In the genomic region with DNA sequence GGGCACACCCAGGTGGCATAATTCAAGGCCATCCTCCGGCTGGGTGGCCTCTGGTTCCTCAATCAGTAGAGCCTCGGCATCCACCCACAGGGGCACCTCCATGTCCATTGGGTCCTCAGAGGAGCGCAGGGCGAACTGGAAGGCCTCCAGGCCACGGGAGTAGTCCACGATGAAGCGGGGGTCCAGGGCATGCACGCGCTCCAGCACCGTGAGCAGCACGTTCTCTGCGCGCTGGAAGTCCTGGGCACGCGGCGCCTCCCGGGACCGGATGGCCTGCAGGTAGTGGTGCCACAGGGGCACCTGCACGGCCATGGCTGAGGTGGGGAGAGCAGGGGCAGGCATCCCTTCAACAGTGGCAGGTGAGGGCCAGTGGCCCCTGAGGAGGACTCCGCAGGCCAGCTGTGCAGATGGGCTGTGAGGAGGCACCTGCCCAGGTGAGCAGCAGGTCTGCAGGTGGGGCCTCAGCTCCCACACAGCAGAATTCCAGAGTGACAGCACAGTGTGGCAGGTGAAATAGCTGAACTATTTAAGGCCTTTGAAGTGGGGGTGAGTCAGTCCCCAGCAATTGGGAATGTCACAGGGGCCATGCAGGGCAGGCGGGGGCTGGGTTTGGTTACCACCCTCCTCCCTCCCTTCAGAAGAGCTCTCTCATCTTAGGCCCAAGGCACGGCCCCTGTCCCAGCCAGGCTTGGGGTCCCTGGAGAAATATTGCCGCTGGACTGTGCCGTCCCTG, we compare ENCODE assay signal across 19 cellular contexts. TPM values are rescaled to one million over a fixed set of nuclear protein-coding genes. Genes with fewer than 3 reads are reported as not detected.
DNase-seq lines count a peak whose midpoint lies in the region; ATAC-seq and TF ChIP-seq lines count a peak whose summit lies in the region.
"Had no signal": no experiment of that assay in that cellular context is flagged by ENCODE, and none has a peak within 500 bp of the region (broad histone marks: within the 10 kb centered on the region; RNA-seq: fewer than 3 reads in every experiment).

A gene (minus strand): TSS at position 501 of the 733 bp plus-strand sequence. CDS start 159 bp downstream, at position 342.

- H2AFZ ChIP-seq in hepatocyte: no peak within 1 kb of the TSS

- in situ Hi-C loops in HAP-1 (cut with MboI; ENCODE audit: low sequenced_read_pairs): no loop called here

- TF ChIP-seq CTCF in hepatocyte (IDR thresholded peaks at IDR 0.05; ENCODE audit: poor library complexity) (no peak), progenitor cell of endocrine pancreas (IDR thresholded peaks at IDR 0.05; ENCODE audit: unreplicated experiment) (no peak)

- H3K36me3 ChIP-seq in hepatocyte (replicated peaks; ENCODE audit: insufficient read depth, low read depth) (no peaks in the 10 kb centered on the region), HAP-1 (replicated peaks) (no peaks in the 10 kb centered on the region)

- no peak within 1 kb of the TSS for H3K4me3 ChIP-seq in hepatocyte
- H3K4me3 ChIP-seq in HAP-1: no peak within 1 kb of the TSS

- H3K27ac ChIP-seq in hepatocyte: peak within 1 kb of the TSS; percentile 85

- no peaks in the 10 kb centered on the region for H3K9me2 ChIP-seq in hepatocyte (replicated peaks; ENCODE audit: insufficient read depth)

- H3K9me3 Mint-ChIP-seq in progenitor cell of endocrine pancreas (ENCODE audit: low read depth): peaks cover 2% of the 10 kb centered on the region
- H3K9me3 Mint-ChIP-seq in natural killer cell treated with Interleukin-12 subunit alpha and Interleukin-12 subunit beta and Interleukin-15 and Interleukin-18, amount 100 ng/mL, for 72 hours: no peaks in the 10 kb centered on the region
- H3K9me3 Mint-ChIP-seq: activated B cell treated with CpG ODN at 0.5 μM for 24 hours; activated naive CD4-positive, alpha-beta T cell treated with anti-CD3 and anti-CD28 coated beads, Interleukin-2, amount 50 U/mL, for 24 hours; immature natural killer cell had no signal

- peak; percentile 86 for DNase-seq in DMS53 (lab: John Stamatoyannopoulos, UW)
- peak; percentile 11 for DNase-seq in NCI-H69 (lab: John Stamatoyannopoulos, UW)
- DNase-seq in hepatocyte (ENCODE audit: low spot score): peak; percentile 71
- no peak for DNase-seq in progenitor cell of endocrine pancreas (ENCODE audit: low spot score, unreplicated experiment)
- no peak for DNase-seq in NAMALWA (ENCODE audit: low spot score)
- DNase-seq in natural killer cell treated with Interleukin-12 subunit alpha and Interleukin-12 subunit beta and Interleukin-15 and Interleukin-18, amount 100 ng/mL, for 72 hours (ENCODE audit: low spot score): no peak
- DNase-seq in HAP-1 (ENCODE audit: low spot score in 2 of 2): no peak
- DNase-seq: activated B cell treated with CpG ODN at 0.5 μM for 24 hours; effector memory CD4-positive, alpha-beta T cell; EL; immature natural killer cell; posterior cingulate gyrus; stimulated activated CD4-positive, alpha-beta T cell treated with anti-CD3 and anti-CD28 coated beads, Interleukin-15, amount 100 ng/mL, for 24 hours had no signal

- no peak for ATAC-seq in GM21367 (IDR thresholded peaks at IDR 0.05; ENCODE audit: unreplicated experiment)
- no peak for ATAC-seq in natural killer cell treated with Interleukin-12 subunit alpha and Interleukin-12 subunit beta and Interleukin-15 and Interleukin-18, amount 100 ng/mL, for 72 hours

- peak within 1 kb of the TSS; percentile 47 for H3K4me3 Mint-ChIP-seq in progenitor cell of endocrine pancreas (ENCODE audit: low read depth)
- H3K4me3 Mint-ChIP-seq in natural killer cell treated with Interleukin-12 subunit alpha and Interleukin-12 subunit beta and Interleukin-15 and Interleukin-18, amount 100 ng/mL, for 72 hours: no peak within 1 kb of the TSS
- H3K4me3 Mint-ChIP-seq: activated B cell treated with CpG ODN at 0.5 μM for 24 hours; activated naive CD4-positive, alpha-beta T cell treated with anti-CD3 and anti-CD28 coated beads, Interleukin-2, amount 50 U/mL, for 24 hours; immature natural killer cell had no signal

- H3K4me1 Mint-ChIP-seq in progenitor cell of endocrine pancreas (ENCODE audit: low read depth): peaks cover 10% of the 10 kb centered on the region
- no peaks in the 10 kb centered on the region for H3K4me1 Mint-ChIP-seq in natural killer cell treated with Interleukin-12 subunit alpha and Interleukin-12 subunit beta and Interleukin-15 and Interleukin-18, amount 100 ng/mL, for 72 hours (ENCODE audit: low read depth in 2 of 2)
- H3K4me1 Mint-ChIP-seq: activated B cell treated with CpG ODN at 0.5 μM for 24 hours, immature natural killer cell had no signal

- peak within 1 kb of the TSS; percentile 69 for H3K27ac Mint-ChIP-seq in progenitor cell of endocrine pancreas
- H3K27ac Mint-ChIP-seq in natural killer cell treated with Interleukin-12 subunit alpha and Interleukin-12 subunit beta and Interleukin-15 and Interleukin-18, amount 100 ng/mL, for 72 hours: no peak within 1 kb of the TSS
- H3K27ac Mint-ChIP-seq: activated B cell treated with CpG ODN at 0.5 μM for 24 hours; activated naive CD4-positive, alpha-beta T cell treated with anti-CD3 and anti-CD28 coated beads, Interleukin-2, amount 50 U/mL, for 24 hours; immature natural killer cell had no signal

- H3K27me3 Mint-ChIP-seq in progenitor cell of endocrine pancreas: no peaks in the 10 kb centered on the region
- H3K27me3 Mint-ChIP-seq in natural killer cell treated with Interleukin-12 subunit alpha and Interleukin-12 subunit beta and Interleukin-15 and Interleukin-18, amount 100 ng/mL, for 72 hours: no peaks in the 10 kb centered on the region
- H3K27me3 Mint-ChIP-seq: activated B cell treated with CpG ODN at 0.5 μM for 24 hours; activated naive CD4-positive, alpha-beta T cell treated with anti-CD3 and anti-CD28 coated beads, Interleukin-2, amount 50 U/mL, for 24 hours had no signal

- WGBS in hepatocyte (ENCODE audit: low lambda C conversion rate, missing lambda C conversion rate): 90% methylated on average over 24 of the region's 24 CpGs

- H3K79me2 ChIP-seq in hepatocyte: no peaks in the 10 kb centered on the region

- H3K4me1 ChIP-seq in hepatocyte (ENCODE audit: insufficient read depth) (peaks cover 33% of the 10 kb centered on the region), HAP-1 (no peaks in the 10 kb centered on the region)

- peak within 1 kb of the TSS; percentile 68 for H3K4me2 ChIP-seq in hepatocyte

- no peaks in the 10 kb centered on the region for H3K36me3 Mint-ChIP-seq in progenitor cell of endocrine pancreas (ENCODE audit: insufficient read depth)
- H3K36me3 Mint-ChIP-seq in natural killer cell treated with Interleukin-12 subunit alpha and Interleukin-12 subunit beta and Interleukin-15 and Interleukin-18, amount 100 ng/mL, for 72 hours: no peaks in the 10 kb centered on the region
- H3K36me3 Mint-ChIP-seq: activated naive CD4-positive, alpha-beta T cell treated with anti-CD3 and anti-CD28 coated beads, Interleukin-2, amount 50 U/mL, for 24 hours; immature natural killer cell had no signal

- H4K20me1 ChIP-seq in hepatocyte (ENCODE audit: insufficient read depth, poor library complexity, severe bottlenecking): no peaks in the 10 kb centered on the region

- H3K9me3 ChIP-seq in hepatocyte (ENCODE audit: low read depth): no peaks in the 10 kb centered on the region
- H3K9me3 ChIP-seq in HAP-1: no peaks in the 10 kb centered on the region

- H3K27me3 ChIP-seq in hepatocyte (no peaks in the 10 kb centered on the region), HAP-1 (ENCODE audit: low read depth) (no peaks in the 10 kb centered on the region)

RNA-seq across cellular contexts. Expression of the gene that starts here (rescaled TPM):
- total RNA-seq in hepatocyte (13.5 and 34.5 TPM in 2 replicates), progenitor cell of endocrine pancreas (9.7 and 12.5 TPM in 2 replicates)
- 11.5 and 13.1 TPM in 2 replicates for polyA plus RNA-seq in hepatocyte
- not detected for total RNA-seq in natural killer cell treated with Interleukin-12 subunit alpha and Interleukin-12 subunit beta and Interleukin-15 and Interleukin-18, amount 100 ng/mL, for 72 hours
- total RNA-seq: activated B cell treated with CpG ODN at 0.5 μM for 24 hours, frontal cortex, M059J, myocyte had no signal
- polyA plus RNA-seq: BJ, immature natural killer cell had no signal

Comparison
In these comparisons a context has a peak if more than half of its experiments do, and no peak if none do; other contexts are left out.
1. RNA of the gene that starts here (total RNA-seq): 13.5 to 34.5 TPM in hepatocyte and 9.7 to 12.5 TPM in progenitor cell of endocrine pancreas; not detected in natural killer cell treated with Interleukin-12 subunit alpha and Interleukin-12 subunit beta and Interleukin-15 and Interleukin-18, amount 100 ng/mL, for 72 hours; every median in the first group is over 10 times any median in the second.
2. DNase-seq: peak in DMS53 (single experiment), NCI-H69 (single experiment) and hepatocyte (single experiment); none in progenitor cell of endocrine pancreas (single experiment), NAMALWA (single experiment), natural killer cell treated with Interleukin-12 subunit alpha and Interleukin-12 subunit beta and Interleukin-15 and Interleukin-18, amount 100 ng/mL, for 72 hours (single experiment) and HAP-1 (0 of 2).